25 cellular contexts compared by ENCODE assay signal in genomic region chr6:106872044-106872443, GRCh38.
A peak's percentile ranks its signal among the peaks of the same experiment; 100 is the strongest.
DNase-seq lines count a peak whose midpoint lies in the region; ATAC-seq and TF ChIP-seq lines count a peak whose summit lies in the region.
"Had no signal": no experiment of that assay in that cellular context is flagged by ENCODE, and none has a peak within 500 bp of the region (broad histone marks: within the 10 kb centered on the region; RNA-seq: fewer than 3 reads in every experiment).

No MANE protein-coding gene starts in this region.

- peaks cover 6% of the 10 kb centered on the region for H3K36me3 Mint-ChIP-seq in Calu3 (ENCODE audit: insufficient read depth, unreplicated experiment)
- H3K36me3 Mint-ChIP-seq: activated naive CD8-positive, alpha-beta T cell treated with anti-CD3 and anti-CD28 coated beads for 36 hours; T-cell had no signal

- H3K9me3 ChIP-seq in left ventricle myocardium inferior (replicated peaks), result peaks cover 10% of the 10 kb centered on the region
- no peaks in the 10 kb centered on the region for H3K9me3 ChIP-seq in body of pancreas
- H3K9me3 ChIP-seq: lower lobe of right lung, ovary had no signal

- H3K27ac ChIP-seq in left ventricle myocardium inferior (replicated peaks) (no peak overlapping the region), body of pancreas (no peak overlapping the region)
- H3K27ac ChIP-seq: brain microvascular endothelial cell, lower lobe of right lung, ovary, sigmoid colon, transverse colon, WERI-Rb-1 had no signal

- intact Hi-C loops in Calu3 (cut with micrococcal nuclease; ENCODE audit: unreplicated experiment), result loop anchor here (5.0 kb wide), 2 partner anchors 40 to 140 kb away; no protein-coding TSS in a partner anchor
- intact Hi-C loops in left ventricle myocardium inferior (cut with micrococcal nuclease), result no loop called here
- intact Hi-C loops in body of pancreas (cut with DNase I), result no loop called here

- H3K27ac Mint-ChIP-seq in Calu3 (ENCODE audit: unreplicated experiment), result peak overlapping the region; percentile 68
- H3K27ac Mint-ChIP-seq: activated CD4-positive, alpha-beta memory T cell treated with anti-CD3 and anti-CD28 coated beads, Interleukin-2, amount 10 ng/mL, durations not matched to agents 7 days and 5 days; activated naive CD8-positive, alpha-beta T cell treated with anti-CD3 and anti-CD28 coated beads for 36 hours; CD4-positive, alpha-beta T cell; dendritic cell treated with granulocyte-macrophage colony-stimulating factor and Interleukin-4, amounts not matched to agents 40 ng/mL and 50 ng/mL, for 4 days; stimulated activated naive CD8-positive, alpha-beta T cell treated with anti-CD3 and anti-CD28 coated beads, Interleukin-15, Interleukin-2, amounts not matched to agents 100 ng/mL and 50 ng/mL, for 24 hours; T-cell had no signal

- H3K27me3 Mint-ChIP-seq in Calu3 (ENCODE audit: unreplicated experiment), result no peaks in the 10 kb centered on the region
- H3K27me3 Mint-ChIP-seq: activated naive CD8-positive, alpha-beta T cell treated with anti-CD3 and anti-CD28 coated beads for 36 hours; stimulated activated naive CD8-positive, alpha-beta T cell treated with anti-CD3 and anti-CD28 coated beads, Interleukin-15, Interleukin-2, amounts not matched to agents 100 ng/mL and 50 ng/mL, for 24 hours had no signal

- BruUV-seq in Calu3 (replicated peaks; lab: Mats Ljungman, UMichigan), result no TSS peak

- no peak for TF ChIP-seq POLR2A in body of pancreas (IDR thresholded peaks at IDR 0.05)

- TF ChIP-seq CTCF in Calu3 (IDR thresholded peaks at IDR 0.05; ENCODE audit: unreplicated experiment) (no peak), LNCaP clone FGC (IDR thresholded peaks at IDR 0.05; ENCODE audit: control insufficient read depth, extremely low read depth, insufficient read depth) (no peak), left ventricle myocardium inferior (IDR thresholded peaks at IDR 0.05; ENCODE audit: borderline replicate concordance) (no peak), body of pancreas (IDR thresholded peaks at IDR 0.05) (no peak)

- CTCF ChIA-PET in Calu3 (lab: Charles Lee), result interaction anchor here (0.7 to 0.9 kb wide), 4 partner anchors 13 to 268 kb away, joined by 3 to 7 read pairs (median 4); no protein-coding TSS in a partner anchor

- H3K4me3 Mint-ChIP-seq in Calu3 (ENCODE audit: low read depth, unreplicated experiment), result no peak overlapping the region
- H3K4me3 Mint-ChIP-seq: activated CD4-positive, alpha-beta memory T cell treated with anti-CD3 and anti-CD28 coated beads, Interleukin-2, amount 10 ng/mL, durations not matched to agents 7 days and 5 days; activated naive CD8-positive, alpha-beta T cell treated with anti-CD3 and anti-CD28 coated beads for 36 hours; activated T-cell treated with anti-CD3 and anti-CD28 coated beads, Interleukin-2, amount 50 U/mL, for 4 hours; CD4-positive, alpha-beta T cell; dendritic cell treated with granulocyte-macrophage colony-stimulating factor and Interleukin-4, amounts not matched to agents 40 ng/mL and 50 ng/mL, for 4 days; H9; stimulated activated naive CD8-positive, alpha-beta T cell treated with anti-CD3 and anti-CD28 coated beads, Interleukin-15, Interleukin-2, amounts not matched to agents 100 ng/mL and 50 ng/mL, for 24 hours; T-cell had no signal

- H3K4me1 ChIP-seq in left ventricle myocardium inferior (no peaks in the 10 kb centered on the region), body of pancreas (peaks cover 19% of the 10 kb centered on the region)
- H3K4me1 ChIP-seq: lower lobe of right lung, sigmoid colon, transverse colon had no signal

- DNase-seq in Calu3 (no peak), LNCaP clone FGC (ENCODE audit: low read depth) (peak; percentile 25), astrocyte of the hippocampus (ENCODE audit: low read depth, low spot score) (peak; percentile 7), kidney tubule cell (ENCODE audit: low spot score) (peak; percentile 77), left ventricle myocardium inferior (no peak), OCI-M1 (lab: John Stamatoyannopoulos, UW) (no peak), body of pancreas (no peak)
- DNase-seq in activated effector memory CD4-positive, alpha-beta T cell treated with Interleukin-2 at 50 U/mL for 16 hours, result no peak
- DNase-seq: activated CD4-positive, alpha-beta memory T cell treated with anti-CD3 and anti-CD28 coated beads, Interleukin-2, amount 10 ng/mL, durations not matched to agents 7 days and 5 days; activated naive CD8-positive, alpha-beta T cell treated with anti-CD3 and anti-CD28 coated beads for 36 hours; activated T-cell treated with anti-CD3 and anti-CD28 coated beads, Interleukin-2, amount 50 U/mL, for 4 hours; brain microvascular endothelial cell; CD4-positive, alpha-beta T cell; DMS79; H9; lower lobe of right lung; NCI-H774; ovary; sigmoid colon; stimulated activated CD4-positive, alpha-beta T cell treated with anti-CD3 and anti-CD28 coated beads, Interleukin-1b, Interleukin-23, amount 100 ng/mL, for 48 hours; T-cell; transverse colon; WERI-Rb-1 had no signal

- ATAC-seq in body of pancreas, result no peak
- ATAC-seq: activated T-cell treated with anti-CD3 and anti-CD28 coated beads, Interleukin-2, amount 50 U/mL, for 4 hours; lower lobe of right lung; T-cell had no signal

- H3K36me3 ChIP-seq in left ventricle myocardium inferior (no peaks in the 10 kb centered on the region), body of pancreas (replicated peaks in 1 of 2; ENCODE audit: insufficient read depth in 1 of 2, low read depth in 2 of 2) (no peaks in the 10 kb centered on the region)
- H3K36me3 ChIP-seq: brain microvascular endothelial cell, lower lobe of right lung, ovary, sigmoid colon, transverse colon, WERI-Rb-1 had no signal

- 79 to 93% methylated on average over 3 of the region's 3 CpGs for WGBS in body of pancreas, 2 donors

- H3K27me3 ChIP-seq in left ventricle myocardium inferior (ENCODE audit: low read depth), result no peaks in the 10 kb centered on the region
- H3K27me3 ChIP-seq in body of pancreas, result no peaks in the 10 kb centered on the region
- H3K27me3 ChIP-seq: brain microvascular endothelial cell, ovary, sigmoid colon, transverse colon had no signal

- H3K4me3 ChIP-seq in LNCaP clone FGC (ENCODE audit: low read depth, low read length), result no peak overlapping the region
- H3K4me3 ChIP-seq in left ventricle myocardium inferior, result no peak overlapping the region
- no peak overlapping the region for H3K4me3 ChIP-seq in body of pancreas
- H3K4me3 ChIP-seq: lower lobe of right lung, ovary, sigmoid colon, transverse colon had no signal

- H3K9me3 Mint-ChIP-seq in Calu3 (ENCODE audit: low read depth, unreplicated experiment), result peaks cover 13% of the 10 kb centered on the region

- peaks cover 52% of the 10 kb centered on the region for H3K4me1 Mint-ChIP-seq in Calu3 (ENCODE audit: low read depth, unreplicated experiment)
- H3K4me1 Mint-ChIP-seq: activated CD4-positive, alpha-beta memory T cell treated with anti-CD3 and anti-CD28 coated beads, Interleukin-2, amount 10 ng/mL, durations not matched to agents 7 days and 5 days; activated naive CD8-positive, alpha-beta T cell treated with anti-CD3 and anti-CD28 coated beads for 36 hours; T-cell had no signal

Comparison
In these comparisons a context has a peak if more than half of its experiments do, and no peak if none do; other contexts are left out.
1. DNase-seq: peak in LNCaP clone FGC (single experiment), astrocyte of the hippocampus (single experiment) and kidney tubule cell (single experiment); none in Calu3 (single experiment), left ventricle myocardium inferior (single experiment), OCI-M1 (single experiment), body of pancreas (0 of 4) and activated effector memory CD4-positive, alpha-beta T cell treated with Interleukin-2 at 50 U/mL for 16 hours (single experiment).